In genomic region chr2:167318581-167318980, GRCh38 we compare ENCODE assay signal across 30 cellular contexts. TPM values are rescaled to one million over a fixed set of nuclear protein-coding genes. Genes with fewer than 3 reads are reported as not detected.
"Had no signal": no experiment of that assay in that cellular context is flagged by ENCODE, and none has a peak within 500 bp of the region (broad histone marks: within the 10 kb centered on the region; RNA-seq: fewer than 3 reads in every experiment).

No MANE protein-coding gene starts in this region.

- H3K9me3 ChIP-seq: adrenal gland had no signal

- H3K4me3 ChIP-seq: adrenal gland, coronary artery, dorsolateral prefrontal cortex had no signal

- H3K27me3 ChIP-seq: adrenal gland, brain microvascular endothelial cell, dorsolateral prefrontal cortex had no signal

- H3K36me3 ChIP-seq: adrenal gland, brain microvascular endothelial cell, WERI-Rb-1 had no signal

- DNase-seq: activated B cell treated with CpG ODN at 0.5 μM for 24 hours; activated CD4-positive, alpha-beta T cell treated with anti-CD3 and anti-CD28 coated beads for 48 hours; activated CD4-positive, alpha-beta T cell treated with anti-CD3 and anti-CD28 coated beads, Interleukin-2, amount 50 U/mL, for 1 hour; activated CD4-positive, alpha-beta T cell treated with anti-CD3 and anti-CD28 coated beads, Interleukin-2, amount 50 U/mL, for 48 hours; activated CD8-positive, alpha-beta memory T cell treated with anti-CD3 and anti-CD28 coated beads for 24 hours; activated CD8-positive, alpha-beta T cell treated with anti-CD3 and anti-CD28 coated beads for 36 hours; activated effector memory CD4-positive, alpha-beta T cell treated with anti-CD3 and anti-CD28 coated beads, Interleukin-2, amount 50 U/mL, for 16 hours; activated naive CD4-positive, alpha-beta T cell treated with anti-CD3 and anti-CD28 coated beads for 36 hours; activated naive CD8-positive, alpha-beta T cell treated with anti-CD3 and anti-CD28 coated beads for 36 hours; activated naive CD8-positive, alpha-beta T cell treated with anti-CD3 and anti-CD28 coated beads, Interleukin-2, amount 50 U/mL, for 24 hours; activated T-cell treated with anti-CD3 and anti-CD28 coated beads, Interleukin-2, amount 50 U/mL, for 1 hour; activated T-cell treated with anti-CD3 and anti-CD28 coated beads, Interleukin-2, amount 50 U/mL, for 48 hours; adrenal gland; amygdala; aorta; brain microvascular endothelial cell; effector memory CD4-positive, alpha-beta T cell; endodermal cell; foreskin fibroblast; head of caudate nucleus; T-helper 1 cell; T-helper 17 cell; T1000; WERI-Rb-1 had no signal

RNA-seq across cellular contexts. Expression of gene B3GALT1, which starts 25.8 kb away (rescaled TPM):
- total RNA-seq: activated B cell treated with CpG ODN at 0.5 μM for 24 hours; activated CD8-positive, alpha-beta T cell treated with anti-CD3 and anti-CD28 coated beads for 36 hours; activated naive CD4-positive, alpha-beta T cell treated with anti-CD3 and anti-CD28 coated beads for 36 hours; activated naive CD8-positive, alpha-beta T cell treated with anti-CD3 and anti-CD28 coated beads for 36 hours; activated T-helper 1 cell treated with anti-CD3 and anti-CD28 coated beads, Interleukin-12 subunit alpha, Interleukin-12 subunit beta, Interleukin-2, Interleukin-4 antibody, amounts not matched to agents 30 ng/mL and 10 ng/mL and 1 ng/mL, durations not matched to agents 14 hours and 24 hours and 36 hours; activated T-helper 2 cell treated with anti-CD3 and anti-CD28 coated beads, Interferon-gamma antibody, Interleukin-2, Interleukin-4, amounts not matched to agents 10 μg/mL and 5 μg/mL and 100 μg/mL, durations not matched to agents 14 hours and 24 hours and 36 hours; bronchial epithelial cell; esophagus mucosa; T-helper 17 cell had no signal
